ENCODE assay signal across 8 cellular contexts in the genomic region with DNA sequence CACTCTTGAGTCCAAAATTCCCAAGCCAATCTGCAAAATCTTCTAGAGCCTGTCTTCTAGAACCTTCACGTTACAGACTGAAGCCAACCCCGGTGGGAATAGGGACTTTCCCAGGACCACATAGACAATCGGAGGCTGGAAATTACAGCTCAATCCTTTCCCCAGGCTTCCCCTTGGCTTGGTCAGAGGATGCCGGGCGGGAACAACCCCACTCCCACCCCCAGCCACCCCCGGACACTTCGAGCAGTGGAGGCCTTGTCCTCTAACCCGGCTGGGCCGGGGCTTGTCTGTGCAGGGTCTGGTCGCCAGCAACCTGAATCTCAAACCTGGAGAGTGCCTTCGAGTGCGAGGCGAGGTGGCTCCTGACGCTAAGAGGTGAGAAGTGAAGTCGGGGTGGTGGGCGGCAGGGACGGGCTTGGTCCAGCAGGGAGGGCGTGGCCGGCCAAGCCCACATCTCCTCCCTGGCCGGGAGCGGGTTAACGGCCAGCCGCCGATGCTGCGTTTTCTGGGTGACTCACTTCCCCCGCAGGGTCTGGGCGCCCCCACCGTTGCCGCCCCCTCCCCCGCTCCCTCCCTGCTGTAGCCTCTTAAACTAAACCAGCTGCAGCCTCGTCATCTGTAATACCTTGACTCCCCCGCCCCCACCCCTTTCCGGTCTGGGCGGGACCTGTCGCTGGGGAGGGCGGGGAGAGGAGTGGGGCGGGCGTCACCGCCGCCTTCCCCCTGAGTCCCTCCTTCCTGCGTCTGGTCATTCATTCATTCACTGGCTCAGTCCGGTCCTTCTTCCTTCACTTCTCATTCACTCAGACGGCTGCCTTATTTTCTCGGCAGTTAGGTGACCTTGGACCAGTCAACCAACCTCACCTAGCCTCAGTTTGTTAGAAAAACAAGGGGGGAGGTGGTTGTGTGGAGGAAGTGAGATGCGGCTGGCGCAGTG. TPM values are rescaled to one million over a fixed set of nuclear protein-coding genes. Genes with fewer than 3 reads are reported as not detected.
DNase-seq lines count a peak whose midpoint lies in the region; ATAC-seq and TF ChIP-seq lines count a peak whose summit lies in the region.

No MANE protein-coding gene starts in this region.

- no peaks in the 10 kb centered on the region for H3K36me3 ChIP-seq in OCI-LY3 (replicated peaks; ENCODE audit: low read depth, low read length)
- peaks cover 5% of the 10 kb centered on the region in 2 donors for H3K36me3 ChIP-seq in muscle layer of duodenum (ENCODE audit: control insufficient read depth in 1 of 2, insufficient read depth in 2 of 2, low read length in 2 of 2)

- peak overlapping the region; percentile 93 for H2AFZ ChIP-seq in OCI-LY3 (ENCODE audit: low read depth, low read length)

- peak overlapping the region; percentile 78 for H3K27ac ChIP-seq in OCI-LY3 (ENCODE audit: low read length)
- peak overlapping the region; percentile 89 for H3K27ac ChIP-seq in muscle layer of duodenum (ENCODE audit: low read length)

- TF ChIP-seq CTCF in OCI-LY3 (IDR thresholded peaks at IDR 0.05; ENCODE audit: low read depth, low read length) (no peak), epithelial cell of proximal tubule (conservative IDR thresholded peaks at IDR 0.05; ENCODE audit: low read depth, low read length) (no peak)

- H3K4me2 ChIP-seq in OCI-LY3 (ENCODE audit: low read length), result peak overlapping the region; percentile 78

- H3K4me1 ChIP-seq in OCI-LY3 (ENCODE audit: low read length) (peaks cover 43% of the 10 kb centered on the region), muscle layer of duodenum (ENCODE audit: control insufficient read depth in 1 of 2, insufficient read depth in 2 of 2, low read length in 2 of 2) (peaks cover 10 to 40% of the 10 kb centered on the region in 2 donors)

- peak overlapping the region; percentile 78 for H3K4me3 ChIP-seq in OCI-LY3 (ENCODE audit: low read length)
- peak overlapping the region; percentile 75 for H3K4me3 ChIP-seq in epithelial cell of proximal tubule (ENCODE audit: low read depth, low read length)
- peak overlapping the region; percentile 78 to 80 for H3K4me3 ChIP-seq in muscle layer of duodenum (ENCODE audit: low read depth in 1 of 2, low read length in 2 of 2)

- H3K9me3 ChIP-seq in OCI-LY3 (ENCODE audit: insufficient read depth, low read length) (no peaks in the 10 kb centered on the region), muscle layer of duodenum (ENCODE audit: control insufficient read depth in 1 of 2, low read length in 2 of 2) (no peaks in the 10 kb centered on the region)

- H4K20me1 ChIP-seq in OCI-LY3 (ENCODE audit: insufficient read depth, low read length), result no peaks in the 10 kb centered on the region

- H3K9ac ChIP-seq in OCI-LY3 (ENCODE audit: low read length), result peak overlapping the region; percentile 80

- H3K79me2 ChIP-seq in OCI-LY3 (ENCODE audit: low read length), result peaks cover 12% of the 10 kb centered on the region; the same call in 1 of the 2 replicates

- ATAC-seq in GM18861 (IDR thresholded peaks at IDR 0.05; ENCODE audit: unreplicated experiment), result peak; percentile 36
- peak; percentile 39 for ATAC-seq in HG03378 (IDR thresholded peaks at IDR 0.05; ENCODE audit: unreplicated experiment)

- DNase-seq in A172 (ENCODE audit: low spot score) (peak; percentile 91), activated T-cell treated with anti-CD3 and anti-CD28 coated beads for 1 hour (ENCODE audit: low read depth) (peak; percentile 95), epithelial cell of proximal tubule (ENCODE audit: low read depth) (no peak)
- DNase-seq in stimulated activated CD8-positive, alpha-beta memory T cell treated with anti-CD3 and anti-CD28 coated beads, Interleukin-4, amount 100 ng/mL, for 48 hours, result peak; percentile 95

- H3K27me3 ChIP-seq in OCI-LY3 (ENCODE audit: low read depth, low read length) (no peaks in the 10 kb centered on the region), muscle layer of duodenum (ENCODE audit: low read depth, low read length) (no peaks in the 10 kb centered on the region)

RNA-seq across cellular contexts. Expression of a gene that starts 1.5 kb away (rescaled TPM):
- 3,374 and 3,537 TPM in 2 replicates for total RNA-seq in A172 (2014; rRNA removed; shearing (Covaris generic))
- total RNA-seq in epithelial cell of proximal tubule, result 1,711 and 1,833 TPM in 2 replicates

RNA-seq across cellular contexts. Expression of a gene that starts 9.2 kb away (rescaled TPM):
- 24.2 and 56.1 TPM in 2 replicates for total RNA-seq in A172 (2014; rRNA removed; shearing (Covaris generic))
- total RNA-seq in epithelial cell of proximal tubule, result 18.2 and 47.9 TPM in 2 replicates

RNA-seq across cellular contexts. Expression of a gene that starts 18.4 kb away (rescaled TPM):
- 10.8 and 11.7 TPM in 2 replicates for total RNA-seq in A172 (2014; rRNA removed; shearing (Covaris generic))
- 21.0 and 42.3 TPM in 2 replicates for total RNA-seq in epithelial cell of proximal tubule

RNA-seq across cellular contexts. Expression of a gene that starts 19.9 kb away (rescaled TPM):
- 41.4 and 43.4 TPM in 2 replicates for total RNA-seq in A172 (2014; rRNA removed; shearing (Covaris generic))
- 75.1 and 82.2 TPM in 2 replicates for total RNA-seq in epithelial cell of proximal tubule

RNA-seq across cellular contexts. Expression of a gene that starts 37.5 kb away (rescaled TPM):
- total RNA-seq in A172 (2014; rRNA removed; shearing (Covaris generic)), result 0.07 TPM in 1 of 2 replicates, not detected in the other
- 15.1 and 25.0 TPM in 2 replicates for total RNA-seq in epithelial cell of proximal tubule
